21 cellular contexts compared by ENCODE assay signal in genomic region chr21:45031231-45032191, GRCh38. TPM values are rescaled to one million over a fixed set of nuclear protein-coding genes. Genes with fewer than 3 reads are reported as not detected.
DNase-seq lines count a peak whose midpoint lies in the region; ATAC-seq and TF ChIP-seq lines count a peak whose summit lies in the region.
"Had no signal": no experiment of that assay in that cellular context is flagged by ENCODE, and none has a peak within 500 bp of the region (broad histone marks: within the 10 kb centered on the region; RNA-seq: fewer than 3 reads in every experiment).

No MANE protein-coding gene starts in this region.

- intact Hi-C loops in ascending aorta (cut with DNase I): loop anchor here (2.0 kb wide), 1 partner anchor 17 kb away; no protein-coding TSS in a partner anchor
- intact Hi-C loops in posterior vena cava (cut with DNase I): loop anchor here in 1 of 2 donors (5.0 kb wide), 1 partner anchor 64 kb away; no protein-coding TSS in a partner anchor

- H3K4me3 Mint-ChIP-seq in naive thymus-derived CD8-positive, alpha-beta T cell: no peak overlapping the region
- H3K4me3 Mint-ChIP-seq: activated naive CD8-positive, alpha-beta T cell treated with anti-CD3 and anti-CD28 coated beads, Interleukin-2, amount 50 U/mL, for 24 hours; activated T-helper 17 cell treated with anti-CD3 and anti-CD28 coated beads, Interleukin-2, amount 50 U/mL, for 72 hours; CD8-positive, alpha-beta T cell had no signal

- H3K4me1 Mint-ChIP-seq in naive thymus-derived CD8-positive, alpha-beta T cell: no peaks in the 10 kb centered on the region
- H3K4me1 Mint-ChIP-seq: activated naive CD8-positive, alpha-beta T cell treated with anti-CD3 and anti-CD28 coated beads, Interleukin-2, amount 50 U/mL, for 24 hours; activated T-helper 17 cell treated with anti-CD3 and anti-CD28 coated beads, Interleukin-2, amount 50 U/mL, for 72 hours had no signal

- H3K27ac ChIP-seq in ascending aorta: peak overlapping the region; percentile 87 to 88
- H3K27ac ChIP-seq: cardiac muscle cell had no signal

- peaks cover 0 to 10% (median 2%) of the 10 kb centered on the region in 9 donors for H3K9me3 Mint-ChIP-seq in naive thymus-derived CD8-positive, alpha-beta T cell

- H3K27me3 ChIP-seq in H7 (ENCODE audit: control insufficient read depth, insufficient read depth, low read length) (no peaks in the 10 kb centered on the region), ascending aorta (no peaks in the 10 kb centered on the region), iPS-15b (ENCODE audit: control insufficient read depth, insufficient read depth, low read length) (no peaks in the 10 kb centered on the region)
- H3K27me3 ChIP-seq: cardiac muscle cell had no signal

- H3K36me3 ChIP-seq in H7 (replicated peaks; ENCODE audit: control insufficient read depth, insufficient read depth, low read length) (no peaks in the 10 kb centered on the region), ascending aorta (no peaks in the 10 kb centered on the region), iPS-15b (ENCODE audit: control insufficient read depth, insufficient read depth, low read length) (no peaks in the 10 kb centered on the region)
- H3K36me3 ChIP-seq: cardiac muscle cell, prostate gland, spleen had no signal

- TF ChIP-seq CTCF in ascending aorta (IDR thresholded peaks at IDR 0.05): no peak

- H3K9me3 ChIP-seq in ascending aorta: peaks cover 3 to 4% of the 10 kb centered on the region in 2 donors
- no peaks in the 10 kb centered on the region for H3K9me3 ChIP-seq in iPS-15b (ENCODE audit: control insufficient read depth, insufficient read depth, low read length)
- H3K9me3 ChIP-seq: prostate gland had no signal

- no peak for ATAC-seq in naive thymus-derived CD8-positive, alpha-beta T cell
- ATAC-seq in HG02981 (IDR thresholded peaks at IDR 0.05; ENCODE audit: unreplicated experiment): no peak
- ATAC-seq: activated naive CD8-positive, alpha-beta T cell treated with anti-CD3 and anti-CD28 coated beads, Interleukin-2, amount 50 U/mL, for 24 hours; activated T-helper 17 cell treated with anti-CD3 and anti-CD28 coated beads, Interleukin-2, amount 50 U/mL, for 72 hours; CD8-positive, alpha-beta T cell; esophagus mucosa; K562 had no signal

- peak overlapping the region in 1 of 10 donors; percentile 48 for H3K27ac Mint-ChIP-seq in naive thymus-derived CD8-positive, alpha-beta T cell
- H3K27ac Mint-ChIP-seq: activated naive CD8-positive, alpha-beta T cell treated with anti-CD3 and anti-CD28 coated beads, Interleukin-2, amount 50 U/mL, for 24 hours; activated T-helper 17 cell treated with anti-CD3 and anti-CD28 coated beads, Interleukin-2, amount 50 U/mL, for 72 hours; CD8-positive, alpha-beta T cell had no signal

- H3K27me3 Mint-ChIP-seq in naive thymus-derived CD8-positive, alpha-beta T cell: peaks cover 3 to 8% (median 4%) of the 10 kb centered on the region in 5 donors

- H3K36me3 Mint-ChIP-seq in naive thymus-derived CD8-positive, alpha-beta T cell: peaks cover 0 to 7% (median 0%) of the 10 kb centered on the region in 3 donors
- H3K36me3 Mint-ChIP-seq: CD8-positive, alpha-beta T cell had no signal

- POLR2A ChIA-PET in naive thymus-derived CD8-positive, alpha-beta T cell (lab: Charles Lee): no interaction called here

- peak; percentile 74 for DNase-seq in H7
- DNase-seq in ascending aorta (ENCODE audit: low spot score in 2 of 2): peak in 1 of 2 donors; percentile 7
- DNase-seq in posterior vena cava (ENCODE audit: low spot score): peak; percentile 76
- no peak for DNase-seq in naive thymus-derived CD8-positive, alpha-beta T cell
- DNase-seq in glomerular visceral epithelial cell (ENCODE audit: extremely low spot score): no peak
- no peak for DNase-seq in activated CD4-positive, CD25-positive, alpha-beta regulatory T cell treated with anti-CD3 and anti-CD28 coated beads, Interleukin-2, amount 50 U/mL, for 72 hours
- DNase-seq: activated naive CD8-positive, alpha-beta T cell treated with anti-CD3 and anti-CD28 coated beads, Interleukin-2, amount 50 U/mL, for 24 hours; CD8-positive, alpha-beta T cell; DMS79 treated with DMSO at 0.1 percent for 48 hours; NCI-H2029; NCI-H446 treated with DMSO at 0.1 percent for 48 hours; NK-92 treated with Interleukin-12 subunit alpha and Interleukin-12 subunit beta, amount 100 ng/mL, for 24 hours; spleen; T1000 had no signal

- H3K4me3 ChIP-seq in H7 (ENCODE audit: insufficient read depth, low read depth, low read length): no peak overlapping the region
- peak overlapping the region in 1 of 2 donors; percentile 16 for H3K4me3 ChIP-seq in ascending aorta
- no peak overlapping the region for H3K4me3 ChIP-seq in iPS-15b (ENCODE audit: low read depth, low read length)
- H3K4me3 ChIP-seq: cardiac muscle cell, K562, prostate gland, spleen had no signal

- H3K9ac ChIP-seq in iPS-15b (ENCODE audit: low read depth, low read length): peak overlapping the region; percentile 47

- H3K4me1 ChIP-seq in ascending aorta (peaks cover 54 to 68% of the 10 kb centered on the region in 2 donors), iPS-15b (ENCODE audit: control insufficient read depth, insufficient read depth, low read length) (peaks cover 7% of the 10 kb centered on the region)
- H3K4me1 ChIP-seq: prostate gland had no signal

RNA-seq across cellular contexts. Expression of gene ADARB1, which starts 42.9 kb away (rescaled TPM):
- 5.5 and 8.0 TPM in 2 replicates for total RNA-seq in H7 (2014; rRNA removed; shearing (Covaris generic))
- total RNA-seq in ascending aorta (82.9 TPM), posterior vena cava (10 to 100 TPM; 72.4 to 85.6 TPM)
- 10 to 100 TPM; 34.3 to 36.9 TPM for total RNA-seq in naive thymus-derived CD8-positive, alpha-beta T cell
- 1 to 10 TPM; 2.9 to 7.7 (median 5.2) TPM for polyA plus RNA-seq in naive thymus-derived CD8-positive, alpha-beta T cell

Comparison
In these comparisons a context has a peak if more than half of its experiments do, and no peak if none do; other contexts are left out.
1. DNase-seq: peak in H7 (single experiment) and posterior vena cava (single experiment); none in naive thymus-derived CD8-positive, alpha-beta T cell (0 of 10), glomerular visceral epithelial cell (single experiment) and activated CD4-positive, CD25-positive, alpha-beta regulatory T cell treated with anti-CD3 and anti-CD28 coated beads, Interleukin-2, amount 50 U/mL, for 72 hours (single experiment).